Comparison of ENCODE assay signal across 8 cellular contexts in genomic region chr9:122264360-122265264, GRCh38. TPM values are rescaled to one million over a fixed set of nuclear protein-coding genes. Genes with fewer than 3 reads are reported as not detected.
DNase-seq lines count a peak whose midpoint lies in the region; ATAC-seq and TF ChIP-seq lines count a peak whose summit lies in the region.

Gene MRRF, plus strand, starts transcription at chr9:122264882. Its CDS starts 6,010 bp downstream, at chr9:122270892.
Gene RBM18, minus strand, starts transcription at chr9:122264840. Its CDS starts 3,348 bp downstream, at chr9:122261492.

- TF ChIP-seq EP300 in Ishikawa (IDR thresholded peaks at IDR 0.05; ENCODE audit: borderline replicate concordance) = no peak; the same call in 1 of the 2 replicates

- H3K27me3 ChIP-seq in Panc1 (ENCODE audit: control insufficient read depth, insufficient read depth, low read length) (no peaks in the 10 kb centered on the region), esophagus squamous epithelium (no peaks in the 10 kb centered on the region)

- no peak for TF ChIP-seq CTCF in Panc1 (IDR thresholded peaks at IDR 0.05)
- TF ChIP-seq CTCF in esophagus squamous epithelium (IDR thresholded peaks at IDR 0.05) = peak in 2 of 6 experiments; percentile 13 to 47

- H3K4me3 ChIP-seq in Panc1 (ENCODE audit: low read depth in 2 of 2, low read length in 2 of 2) = peak within 1 kb of the TSS; percentile 89 to 90
- H3K4me3 ChIP-seq in esophagus squamous epithelium = peak within 1 kb of the TSS; percentile 63 to 85 (median 72)

- POLR2A ChIA-PET in Panc1 (lab: Charles Lee) = interaction anchor here (0.5 to 0.9 kb wide), 3 partner anchors 21 to 909 kb away, joined by 3 read pairs; no protein-coding TSS in a partner anchor

- CTCF ChIA-PET in Panc1 (lab: Charles Lee) = interaction anchor here (0.6 to 0.7 kb wide), 2 partner anchors 69 to 857 kb away, joined by 3 to 12 read pairs; no protein-coding TSS in a partner anchor

- 1% methylated on average over 15 to 19 of the region's 64 CpGs for WGBS in esophagus squamous epithelium, 2 donors

- H3K27ac Mint-ChIP-seq in activated T-cell treated with anti-CD3 and anti-CD28 coated beads, Interleukin-2, amount 50 U/mL, for 72 hours = peak within 1 kb of the TSS; percentile 99

- intact Hi-C loops in Panc1 (cut with micrococcal nuclease; ENCODE audit: unreplicated experiment) (no loop called here), esophagus squamous epithelium (cut with DNase I) (no loop called here)

- H3K9me3 Mint-ChIP-seq in activated T-cell treated with anti-CD3 and anti-CD28 coated beads, Interleukin-2, amount 50 U/mL, for 72 hours = no peaks in the 10 kb centered on the region

- peaks cover 44% of the 10 kb centered on the region for H3K4me1 Mint-ChIP-seq in activated T-cell treated with anti-CD3 and anti-CD28 coated beads, Interleukin-2, amount 50 U/mL, for 72 hours (ENCODE audit: low read depth)

- no peaks in the 10 kb centered on the region for H3K27me3 Mint-ChIP-seq in activated T-cell treated with anti-CD3 and anti-CD28 coated beads, Interleukin-2, amount 50 U/mL, for 72 hours (ENCODE audit: low read depth)

- H3K4me3 Mint-ChIP-seq in activated T-cell treated with anti-CD3 and anti-CD28 coated beads, Interleukin-2, amount 50 U/mL, for 72 hours = peak within 1 kb of the TSS; percentile 97 to 99

- peaks cover 0 to 3% of the 10 kb centered on the region in 2 donors for H3K36me3 Mint-ChIP-seq in activated T-cell treated with anti-CD3 and anti-CD28 coated beads, Interleukin-2, amount 50 U/mL, for 72 hours (ENCODE audit: insufficient read depth in 2 of 2)

- TF ChIP-seq POLR2A in esophagus squamous epithelium (IDR thresholded peaks at IDR 0.05) = peak in 2 of 4 donors; percentile 65 to 75

- peaks cover 21% of the 10 kb centered on the region for H3K36me3 ChIP-seq in Panc1 (ENCODE audit: control insufficient read depth, insufficient read depth, low read length)
- peaks cover 0 to 22% (median 6%) of the 10 kb centered on the region in 3 donors for H3K36me3 ChIP-seq in esophagus squamous epithelium

- peak; percentile 98 for DNase-seq in DMS53 (lab: John Stamatoyannopoulos, UW)
- peak; percentile 54 for DNase-seq in Panc1 (ENCODE audit: low read depth, low spot score)
- peak; percentile 92 for DNase-seq in activated T-cell treated with anti-CD3 and anti-CD28 coated beads, Interleukin-2, amount 50 U/mL, for 72 hours
- peak; percentile 44 for DNase-seq in esophagus squamous epithelium (lab: John Stamatoyannopoulos, UW)
- DNase-seq in myocyte (ENCODE audit: low read depth) = peak; percentile 92
- DNase-seq in stimulated activated CD8-positive, alpha-beta memory T cell treated with anti-CD3 and anti-CD28 coated beads, Interleukin-7, amount 100 ng/mL, for 4 hours (ENCODE audit: low read depth in 2 of 2) = peak; percentile 77 to 84

- H3K9me3 ChIP-seq in Panc1 (ENCODE audit: control insufficient read depth, insufficient read depth, low read depth, low read length) (no peaks in the 10 kb centered on the region), esophagus squamous epithelium (no peaks in the 10 kb centered on the region)

- in situ Hi-C loops in Panc1 (cut with HindIII; ENCODE audit: low pct_unique_long_range_greater_than_20kb, low sequenced_read_pairs) = no loop called here

- no TSS peak for BruUV-seq in Panc1 (replicated peaks; lab: Mats Ljungman, UMichigan)

- TF ChIP-seq RAD21 in Ishikawa (IDR thresholded peaks at IDR 0.05; ENCODE audit: low read depth) = no peak

- H3K27ac ChIP-seq in Panc1 (ENCODE audit: low read length) (peak within 1 kb of the TSS; percentile 97), esophagus squamous epithelium (peak within 1 kb of the TSS; percentile 90 to 96 (median 93))

- H3K4me1 ChIP-seq in Panc1 (ENCODE audit: control insufficient read depth, insufficient read depth, low read length) (peaks cover 12% of the 10 kb centered on the region), esophagus squamous epithelium (peaks cover 15 to 56% (median 22%) of the 10 kb centered on the region in 3 donors)

- ATAC-seq in GM21576 (IDR thresholded peaks at IDR 0.05; ENCODE audit: unreplicated experiment) = peak; percentile 87
- ATAC-seq in Panc1 = peak; percentile 97
- peak; percentile 92 to 96 for ATAC-seq in activated T-cell treated with anti-CD3 and anti-CD28 coated beads, Interleukin-2, amount 50 U/mL, for 72 hours (replicated peaks in 1 of 2)

TF ChIP-seq in Ishikawa, 13 proteins besides CTCF, POLR2A, EP300 and RAD21:
- peak; percentile 71 for TF ChIP-seq TCF12 (IDR thresholded peaks at IDR 0.05; ENCODE audit: low read depth)
- no peak for TF ChIP-seq FOXM1 (IDR thresholded peaks at IDR 0.05; ENCODE audit: borderline replicate concordance, low read depth)
- TF ChIP-seq USF1 (IDR thresholded peaks at IDR 0.05) = peak; percentile 58; the same call in 1 of the 2 replicates
- TF ChIP-seq YY1 (IDR thresholded peaks at IDR 0.05; ENCODE audit: low read depth) = no peak
- TF ChIP-seq TEAD4 (IDR thresholded peaks at IDR 0.05) = peak; percentile 31; the same call in 1 of the 2 replicates
- peak; percentile 93 for TF ChIP-seq TAF1 (IDR thresholded peaks at IDR 0.05; ENCODE audit: low read depth)
- TF ChIP-seq MAX (IDR thresholded peaks at IDR 0.05) = peak; percentile 99
- TF ChIP-seq EGR1 (IDR thresholded peaks at IDR 0.05) = 0 out of 2 replicates have a peak, but pooled peaks have one; percentile 13
- TF ChIP-seq CREB1 (IDR thresholded peaks at IDR 0.05; ENCODE audit: low read depth) = peak; percentile 96
- TF ChIP-seq CEBPB (IDR thresholded peaks at IDR 0.05) = no peak

RNA-seq across cellular contexts. Expression of gene MRRF, which starts in this region (rescaled TPM):
- total RNA-seq in Panc1 (2021; ENCODE audit: unreplicated experiment) (28.4 TPM), esophagus squamous epithelium (10 to 100 TPM; 23.9 to 48.6 (median 40.4) TPM), myocyte (36.6 and 38.1 TPM in 2 replicates)
- polyA plus RNA-seq in Panc1 (2012; ENCODE audit: insufficient read length) = 12.0 TPM
- 10 to 100 TPM; 42.6 to 47.7 TPM for total RNA-seq in activated T-cell treated with anti-CD3 and anti-CD28 coated beads, Interleukin-2, amount 50 U/mL, for 72 hours
- 22.1 TPM for polyA plus RNA-seq in myocyte (2012)

RNA-seq across cellular contexts. Expression of gene RBM18, which starts in this region (rescaled TPM):
- total RNA-seq in Panc1 (2021; ENCODE audit: unreplicated experiment) = 19.2 TPM
- 17.7 TPM for polyA plus RNA-seq in Panc1 (2012; ENCODE audit: insufficient read length)
- 10 to 100 TPM; 30.0 to 35.8 TPM for total RNA-seq in activated T-cell treated with anti-CD3 and anti-CD28 coated beads, Interleukin-2, amount 50 U/mL, for 72 hours
- 10 to 100 TPM in 1 of 4 donors, 1 to 10 TPM in 3; 2.5 to 16.9 (median 8.2) TPM for total RNA-seq in esophagus squamous epithelium
- 25.2 and 26.5 TPM in 2 replicates for total RNA-seq in myocyte
- 27.8 TPM for polyA plus RNA-seq in myocyte (2012)

Comparison
In these comparisons a context has a peak if more than half of its experiments do, and no peak if none do; other contexts are left out.
1. Peak in every context shown above with its lines: DNase-seq, ATAC-seq, H3K4me3 ChIP-seq and H3K27ac ChIP-seq.
2. DNase-seq: peak in every context shown above with its lines; median percentile 98 in DMS53; 92 in activated T-cell treated with anti-CD3 and anti-CD28 coated beads, Interleukin-2, amount 50 U/mL, for 72 hours; 92 in myocyte; 80 in stimulated activated CD8-positive, alpha-beta memory T cell treated with anti-CD3 and anti-CD28 coated beads, Interleukin-7, amount 100 ng/mL, for 4 hours; 54 in Panc1; 44 in esophagus squamous epithelium.